ENCODE assay signal across 1 cellular context in genomic region chr14:96166475-96167223, GRCh38.
TF ChIP-seq lines count a peak whose summit lies in the region.

No MANE protein-coding gene starts in this region.

TF ChIP-seq in H1, 55 proteins besides CTCF, POLR2A, EP300 and RAD21:
- no peak for TF ChIP-seq CHD7 (IDR thresholded peaks at IDR 0.05; ENCODE audit: insufficient replicate concordance, low read length)
- no peak for TF ChIP-seq MAFK (IDR thresholded peaks at IDR 0.05; ENCODE audit: low read depth, low read length)
- TF ChIP-seq BACH1 (IDR thresholded peaks at IDR 0.05; ENCODE audit: low read length) = no peak
- no peak for TF ChIP-seq TAF1 (IDR thresholded peaks at IDR 0.05; ENCODE audit: low read depth, low read length)
- no peak for TF ChIP-seq SIX5 (IDR thresholded peaks at IDR 0.05; ENCODE audit: low read depth, low read length)
- TF ChIP-seq SP2 (IDR thresholded peaks at IDR 0.05; ENCODE audit: low read length) = no peak
- TF ChIP-seq ATF3 (IDR thresholded peaks at IDR 0.05; ENCODE audit: insufficient read depth, low read depth, low read length) = no peak
- no peak for TF ChIP-seq CBX8 (IDR thresholded peaks at IDR 0.05; ENCODE audit: borderline replicate concordance, low read depth, low read length)
